In the genomic region with DNA sequence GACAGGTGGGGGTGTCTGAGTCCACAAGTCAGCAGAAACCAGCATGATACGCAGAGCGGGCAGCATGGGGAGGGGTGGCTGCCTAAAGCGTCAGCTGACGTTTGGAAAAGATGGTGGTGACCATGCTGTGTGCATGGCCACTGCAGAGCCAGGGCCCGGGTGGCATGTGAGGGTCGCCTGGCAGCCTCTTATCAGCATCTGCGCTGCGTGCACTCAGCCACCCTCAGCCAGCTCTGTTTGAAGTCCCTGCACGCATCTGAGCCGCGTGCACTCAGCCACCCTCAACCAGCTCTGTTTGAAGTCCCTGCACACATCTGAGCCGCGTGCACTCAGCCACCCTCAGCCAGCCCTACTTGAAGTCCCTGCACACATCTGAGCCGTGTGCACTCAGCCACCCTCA, we compare ENCODE assay signal across 27 cellular contexts.
DNase-seq lines count a peak whose midpoint lies in the region; ATAC-seq and TF ChIP-seq lines count a peak whose summit lies in the region.
"Had no signal": no experiment of that assay in that cellular context is flagged by ENCODE, and none has a peak within 500 bp of the region (broad histone marks: within the 10 kb centered on the region; RNA-seq: fewer than 3 reads in every experiment).

No MANE protein-coding gene starts in this region.

- intact Hi-C loops in activated CD4-positive, alpha-beta memory T cell treated with anti-CD3 and anti-CD28 coated beads for 36 hours (cut with micrococcal nuclease) = loop anchor here (10.0 kb wide), 3 partner anchors 137 to 237 kb away; no protein-coding TSS in a partner anchor
- intact Hi-C loops in CD4-positive, alpha-beta T cell (cut with DNase I, micrococcal nuclease) = loop anchor here in 1 of 2 experiments (10.0 kb wide), 1 partner anchor 267 kb away; no protein-coding TSS in a partner anchor
- intact Hi-C loops in upper lobe of right lung (cut with DNase I) = no loop called here

- no peaks in the 10 kb centered on the region for H3K27me3 Mint-ChIP-seq in activated CD4-positive, alpha-beta memory T cell treated with anti-CD3 and anti-CD28 coated beads, Interleukin-2, amount 10 ng/mL, durations not matched to agents 7 days and 5 days
- no peaks in the 10 kb centered on the region for H3K27me3 Mint-ChIP-seq in activated CD4-positive, alpha-beta memory T cell treated with anti-CD3 and anti-CD28 coated beads for 36 hours
- H3K27me3 Mint-ChIP-seq in CD4-positive, alpha-beta T cell = no peaks in the 10 kb centered on the region
- no peaks in the 10 kb centered on the region for H3K27me3 Mint-ChIP-seq in activated naive CD8-positive, alpha-beta T cell treated with anti-CD3 and anti-CD28 coated beads, Interleukin-2, amount 10 ng/mL, durations not matched to agents 7 days and 5 days
- no peaks in the 10 kb centered on the region for H3K27me3 Mint-ChIP-seq in neural crest cell (ENCODE audit: low read depth)
- H3K27me3 Mint-ChIP-seq: activated B cell treated with CpG ODN at 0.5 μM for 24 hours; IgD-negative memory B cell; memory B cell; stimulated activated naive CD8-positive, alpha-beta T cell treated with anti-CD3 and anti-CD28 coated beads, Interleukin-15, Interleukin-2, amounts not matched to agents 100 ng/mL and 50 ng/mL, for 24 hours had no signal

- H3K4me3 ChIP-seq in upper lobe of right lung (no peak overlapping the region), BE2C (ENCODE audit: low read depth, low read length) (no peak overlapping the region)
- H3K4me3 ChIP-seq: ascending aorta, cardiac muscle cell, HAP-1, psoas muscle, thoracic aorta had no signal

- no peak overlapping the region for H3K27ac Mint-ChIP-seq in activated CD4-positive, alpha-beta memory T cell treated with anti-CD3 and anti-CD28 coated beads, Interleukin-2, amount 10 ng/mL, durations not matched to agents 7 days and 5 days
- no peak overlapping the region for H3K27ac Mint-ChIP-seq in activated CD4-positive, alpha-beta memory T cell treated with anti-CD3 and anti-CD28 coated beads for 36 hours
- H3K27ac Mint-ChIP-seq in CD4-positive, alpha-beta T cell = peak overlapping the region; percentile 76
- peak overlapping the region; percentile 73 for H3K27ac Mint-ChIP-seq in activated naive CD8-positive, alpha-beta T cell treated with anti-CD3 and anti-CD28 coated beads, Interleukin-2, amount 10 ng/mL, durations not matched to agents 7 days and 5 days
- peak overlapping the region; percentile 57 for H3K27ac Mint-ChIP-seq in neural crest cell (ENCODE audit: unreplicated experiment)
- H3K27ac Mint-ChIP-seq: activated B cell treated with CpG ODN at 0.5 μM for 24 hours; activated naive CD4-positive, alpha-beta T cell treated with anti-CD3 and anti-CD28 coated beads for 36 hours; IgD-negative memory B cell; memory B cell had no signal

- DNase-seq in activated CD4-positive, alpha-beta memory T cell treated with anti-CD3 and anti-CD28 coated beads, Interleukin-2, amount 10 ng/mL, durations not matched to agents 7 days and 5 days = peak; percentile 15
- DNase-seq in activated CD4-positive, alpha-beta memory T cell treated with anti-CD3 and anti-CD28 coated beads for 36 hours = no peak
- peak in 1 of 10 experiments; percentile 12 for DNase-seq in CD4-positive, alpha-beta T cell
- DNase-seq in activated naive CD8-positive, alpha-beta T cell treated with anti-CD3 and anti-CD28 coated beads, Interleukin-2, amount 10 ng/mL, durations not matched to agents 7 days and 5 days = no peak
- DNase-seq in neural crest cell (ENCODE audit: low read depth, low spot score) (no peak), kidney tubule cell (ENCODE audit: low spot score) (no peak), upper lobe of right lung (no peak), BE2C (no peak)
- DNase-seq: activated B cell treated with CpG ODN at 0.5 μM for 24 hours; activated naive CD4-positive, alpha-beta T cell treated with anti-CD3 and anti-CD28 coated beads for 36 hours; Calu3; DMS79 treated with DMSO at 0.1 percent for 48 hours; GF-D8; NCI-H1092; NCI-H187; NCI-H524 treated with DMSO at 0.1 percent for 48 hours; psoas muscle; SHP77; stimulated activated CD4-positive, alpha-beta T cell treated with anti-CD3 and anti-CD28 coated beads, Interleukin-15, amount 100 ng/mL, for 24 hours had no signal

- no peaks in the 10 kb centered on the region for H3K9me3 Mint-ChIP-seq in activated CD4-positive, alpha-beta memory T cell treated with anti-CD3 and anti-CD28 coated beads, Interleukin-2, amount 10 ng/mL, durations not matched to agents 7 days and 5 days
- H3K9me3 Mint-ChIP-seq in activated CD4-positive, alpha-beta memory T cell treated with anti-CD3 and anti-CD28 coated beads for 36 hours = no peaks in the 10 kb centered on the region
- no peaks in the 10 kb centered on the region for H3K9me3 Mint-ChIP-seq in CD4-positive, alpha-beta T cell
- no peaks in the 10 kb centered on the region for H3K9me3 Mint-ChIP-seq in activated naive CD8-positive, alpha-beta T cell treated with anti-CD3 and anti-CD28 coated beads, Interleukin-2, amount 10 ng/mL, durations not matched to agents 7 days and 5 days
- no peaks in the 10 kb centered on the region for H3K9me3 Mint-ChIP-seq in neural crest cell
- H3K9me3 Mint-ChIP-seq: activated B cell treated with CpG ODN at 0.5 μM for 24 hours; IgD-negative memory B cell; memory B cell; stimulated activated naive CD8-positive, alpha-beta T cell treated with anti-CD3 and anti-CD28 coated beads, Interleukin-15, Interleukin-2, amounts not matched to agents 100 ng/mL and 50 ng/mL, for 24 hours had no signal

- CTCF ChIA-PET in activated CD4-positive, alpha-beta memory T cell treated with anti-CD3 and anti-CD28 coated beads, Interleukin-2, amount 10 ng/mL, durations not matched to agents 7 days and 5 days (lab: Charles Lee) = no interaction called here
- CTCF ChIA-PET in activated CD4-positive, alpha-beta memory T cell treated with anti-CD3 and anti-CD28 coated beads for 36 hours (lab: Charles Lee) = no interaction called here
- CTCF ChIA-PET in CD4-positive, alpha-beta T cell (lab: Charles Lee) = no interaction called here

- no peaks in the 10 kb centered on the region for H3K9me3 ChIP-seq in CD4-positive, alpha-beta T cell (ENCODE audit: control insufficient read depth, low read length)
- H3K9me3 ChIP-seq in upper lobe of right lung = no peaks in the 10 kb centered on the region
- H3K9me3 ChIP-seq in BE2C = no peaks in the 10 kb centered on the region
- H3K9me3 ChIP-seq: ascending aorta, HAP-1, psoas muscle, thoracic aorta had no signal

- H3K36me3 ChIP-seq in upper lobe of right lung = peaks cover 91% of the 10 kb centered on the region
- peaks cover 23% of the 10 kb centered on the region for H3K36me3 ChIP-seq in BE2C

- POLR2A ChIA-PET in activated CD4-positive, alpha-beta memory T cell treated with anti-CD3 and anti-CD28 coated beads, Interleukin-2, amount 10 ng/mL, durations not matched to agents 7 days and 5 days (lab: Charles Lee) = no interaction called here
- POLR2A ChIA-PET in activated CD4-positive, alpha-beta memory T cell treated with anti-CD3 and anti-CD28 coated beads for 36 hours (lab: Charles Lee) = no interaction called here
- POLR2A ChIA-PET in CD4-positive, alpha-beta T cell (lab: Charles Lee) = no interaction called here
- POLR2A ChIA-PET in activated naive CD8-positive, alpha-beta T cell treated with anti-CD3 and anti-CD28 coated beads, Interleukin-2, amount 10 ng/mL, durations not matched to agents 7 days and 5 days (lab: Charles Lee) = no interaction called here

- ATAC-seq in CD4-positive, alpha-beta T cell (ENCODE audit: poor library complexity) = no peak
- no peak for ATAC-seq in activated naive CD8-positive, alpha-beta T cell treated with anti-CD3 and anti-CD28 coated beads, Interleukin-2, amount 10 ng/mL, durations not matched to agents 7 days and 5 days (ENCODE audit: low read depth)
- ATAC-seq in upper lobe of right lung = no peak
- ATAC-seq: Panc1, psoas muscle had no signal

- H3K27ac ChIP-seq in CD4-positive, alpha-beta T cell (ENCODE audit: low read depth, low read length) = peak overlapping the region; percentile 52
- H3K27ac ChIP-seq in upper lobe of right lung = no peak overlapping the region
- H3K27ac ChIP-seq: ascending aorta, cardiac muscle cell, psoas muscle, thoracic aorta had no signal

- peaks cover 86% of the 10 kb centered on the region for H3K36me3 Mint-ChIP-seq in activated CD4-positive, alpha-beta memory T cell treated with anti-CD3 and anti-CD28 coated beads, Interleukin-2, amount 10 ng/mL, durations not matched to agents 7 days and 5 days (ENCODE audit: low read depth)
- H3K36me3 Mint-ChIP-seq in activated CD4-positive, alpha-beta memory T cell treated with anti-CD3 and anti-CD28 coated beads for 36 hours = peaks cover 63% of the 10 kb centered on the region
- peaks cover 94% of the 10 kb centered on the region for H3K36me3 Mint-ChIP-seq in CD4-positive, alpha-beta T cell (ENCODE audit: low read depth)
- H3K36me3 Mint-ChIP-seq in activated naive CD8-positive, alpha-beta T cell treated with anti-CD3 and anti-CD28 coated beads, Interleukin-2, amount 10 ng/mL, durations not matched to agents 7 days and 5 days = peaks cover 44% of the 10 kb centered on the region
- peaks cover 7% of the 10 kb centered on the region for H3K36me3 Mint-ChIP-seq in neural crest cell (ENCODE audit: low read depth)

- H3K4me1 Mint-ChIP-seq in activated CD4-positive, alpha-beta memory T cell treated with anti-CD3 and anti-CD28 coated beads, Interleukin-2, amount 10 ng/mL, durations not matched to agents 7 days and 5 days = peaks cover 17% of the 10 kb centered on the region
- peaks cover 18% of the 10 kb centered on the region for H3K4me1 Mint-ChIP-seq in activated CD4-positive, alpha-beta memory T cell treated with anti-CD3 and anti-CD28 coated beads for 36 hours (ENCODE audit: low read depth)
- peaks cover 42% of the 10 kb centered on the region for H3K4me1 Mint-ChIP-seq in CD4-positive, alpha-beta T cell (ENCODE audit: low read depth)
- H3K4me1 Mint-ChIP-seq in activated naive CD8-positive, alpha-beta T cell treated with anti-CD3 and anti-CD28 coated beads, Interleukin-2, amount 10 ng/mL, durations not matched to agents 7 days and 5 days = peaks cover 18% of the 10 kb centered on the region
- H3K4me1 Mint-ChIP-seq in neural crest cell = peaks cover 19% of the 10 kb centered on the region
- H3K4me1 Mint-ChIP-seq: activated B cell treated with CpG ODN at 0.5 μM for 24 hours had no signal

- H3K4me1 ChIP-seq in upper lobe of right lung = no peaks in the 10 kb centered on the region
- H3K4me1 ChIP-seq in BE2C = peaks cover 14% of the 10 kb centered on the region
- H3K4me1 ChIP-seq: ascending aorta, HAP-1 had no signal

- no peak overlapping the region for H3K4me3 Mint-ChIP-seq in activated CD4-positive, alpha-beta memory T cell treated with anti-CD3 and anti-CD28 coated beads, Interleukin-2, amount 10 ng/mL, durations not matched to agents 7 days and 5 days
- H3K4me3 Mint-ChIP-seq in activated CD4-positive, alpha-beta memory T cell treated with anti-CD3 and anti-CD28 coated beads for 36 hours = no peak overlapping the region
- H3K4me3 Mint-ChIP-seq in CD4-positive, alpha-beta T cell = no peak overlapping the region
- no peak overlapping the region for H3K4me3 Mint-ChIP-seq in activated naive CD8-positive, alpha-beta T cell treated with anti-CD3 and anti-CD28 coated beads, Interleukin-2, amount 10 ng/mL, durations not matched to agents 7 days and 5 days
- no peak overlapping the region for H3K4me3 Mint-ChIP-seq in neural crest cell
- H3K4me3 Mint-ChIP-seq: activated B cell treated with CpG ODN at 0.5 μM for 24 hours; activated naive CD4-positive, alpha-beta T cell treated with anti-CD3 and anti-CD28 coated beads for 36 hours; IgD-negative memory B cell; memory B cell; stimulated activated naive CD8-positive, alpha-beta T cell treated with anti-CD3 and anti-CD28 coated beads, Interleukin-15, Interleukin-2, amounts not matched to agents 100 ng/mL and 50 ng/mL, for 24 hours had no signal

- no peaks in the 10 kb centered on the region for H3K27me3 ChIP-seq in CD4-positive, alpha-beta T cell (ENCODE audit: control insufficient read depth, insufficient read depth, low read length)
- H3K27me3 ChIP-seq in upper lobe of right lung (no peaks in the 10 kb centered on the region), BE2C (no peaks in the 10 kb centered on the region)
- H3K27me3 ChIP-seq: ascending aorta, cardiac muscle cell had no signal

- TF ChIP-seq CTCF in CD4-positive, alpha-beta T cell (IDR thresholded peaks at IDR 0.05) = no peak
- TF ChIP-seq CTCF in neural crest cell (conservative IDR thresholded peaks at IDR 0.05) = no peak
- no peak for TF ChIP-seq CTCF in upper lobe of right lung (IDR thresholded peaks at IDR 0.05)
- TF ChIP-seq CTCF in BE2C (IDR thresholded peaks at IDR 0.05; ENCODE audit: low read depth, low read length) = no peak

Comparison
In these comparisons a context has a peak if more than half of its experiments do, and no peak if none do; other contexts are left out.
1. H3K27ac Mint-ChIP-seq: peak in CD4-positive, alpha-beta T cell (single experiment), activated naive CD8-positive, alpha-beta T cell treated with anti-CD3 and anti-CD28 coated beads, Interleukin-2, amount 10 ng/mL, durations not matched to agents 7 days and 5 days (single experiment) and neural crest cell (single experiment); none in activated CD4-positive, alpha-beta memory T cell treated with anti-CD3 and anti-CD28 coated beads, Interleukin-2, amount 10 ng/mL, durations not matched to agents 7 days and 5 days (single experiment) and activated CD4-positive, alpha-beta memory T cell treated with anti-CD3 and anti-CD28 coated beads for 36 hours (single experiment).